In the genomic region with DNA sequence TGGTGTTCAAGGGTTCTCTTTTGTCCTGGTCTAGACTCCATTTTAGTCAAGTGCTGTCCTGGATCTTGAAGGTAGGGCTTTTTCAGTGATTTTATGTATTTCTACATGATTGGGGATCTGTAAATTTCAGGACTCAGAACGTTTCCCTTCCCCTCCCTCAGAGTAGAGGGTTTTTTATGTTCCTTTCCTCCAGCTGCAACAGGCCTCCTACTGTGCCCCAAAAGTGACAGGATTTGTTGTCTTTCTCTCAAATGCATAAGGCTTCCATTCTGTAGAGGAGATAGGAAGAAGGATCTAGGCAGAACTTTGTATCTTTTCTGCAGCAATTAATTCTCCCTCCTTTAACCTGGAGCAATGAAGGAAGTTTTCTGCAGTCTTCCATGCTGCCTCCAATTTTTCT, we compare ENCODE assay signal across 25 cellular contexts.
"Had no signal": no experiment of that assay in that cellular context is flagged by ENCODE, and none has a peak within 500 bp of the region (broad histone marks: within the 10 kb centered on the region; RNA-seq: fewer than 3 reads in every experiment).

No MANE protein-coding gene starts in this region.

- H3K9me3 Mint-ChIP-seq: natural killer cell had no signal

- H3K4me1 Mint-ChIP-seq: mesothelial cell of epicardium; naive B cell; natural killer cell; stimulated activated memory B cell treated with anti-CD40 and anti-IgM and Interleukin-4, amounts not matched to agents 10 μg/mL and 1 μg/mL and 100 μg/mL, for 72 hours had no signal

- H3K4me2 ChIP-seq: smooth muscle cell had no signal

- H3K9me3 ChIP-seq: right lobe of liver, stomach, testis, thyroid gland, upper lobe of right lung had no signal

- H3K36me3 Mint-ChIP-seq: natural killer cell had no signal

- DNase-seq: hypothalamus; islet precursor cell; left ventricle myocardium inferior; naive B cell; natural killer cell; nephron progenitor cell; occipital lobe; psoas muscle; right lobe of liver; stimulated activated CD4-positive, alpha-beta T cell treated with anti-CD3 and anti-CD28 coated beads, Interleukin-1b, Interleukin-23, amount 100 ng/mL, for 48 hours; stimulated activated CD4-positive, alpha-beta T cell treated with anti-CD3 and anti-CD28 coated beads, Interleukin-2, amount 100 ng/mL, for 48 hours; stimulated activated CD4-positive, alpha-beta T cell treated with anti-CD3 and anti-CD28 coated beads, Interleukin-4, amount 100 ng/mL, for 4 hours; stimulated activated CD8-positive, alpha-beta memory T cell treated with anti-CD3 and anti-CD28 coated beads, Interleukin-4, amount 100 ng/mL, for 48 hours; stimulated activated naive CD4-positive, alpha-beta T cell treated with Interleukin-2 at 50 U/mL for 16 hours; stomach; testis; thyroid gland; trophoblast cell; upper lobe of right lung had no signal

- H3K27ac Mint-ChIP-seq: mesothelial cell of epicardium; naive B cell; natural killer cell; stimulated activated memory B cell treated with anti-CD40 and anti-IgM and Interleukin-4, amounts not matched to agents 10 μg/mL and 1 μg/mL and 100 μg/mL, for 72 hours had no signal

- H2AFZ ChIP-seq: parathyroid adenoma had no signal

- H3K9ac ChIP-seq: parathyroid adenoma had no signal

- ATAC-seq: natural killer cell; psoas muscle; right lobe of liver; stimulated activated memory B cell treated with anti-CD40 and anti-IgM and Interleukin-4, amounts not matched to agents 10 μg/mL and 1 μg/mL and 100 μg/mL, for 72 hours; upper lobe of right lung had no signal

- H3K27ac ChIP-seq: left ventricle myocardium inferior, parathyroid adenoma, psoas muscle, right atrium auricular region, right lobe of liver, stomach, testis, thyroid gland, upper lobe of right lung had no signal

- H3K4me3 ChIP-seq: left ventricle myocardium inferior, lung, psoas muscle, right atrium auricular region, right lobe of liver, smooth muscle cell, stomach, testis, thyroid gland, upper lobe of right lung had no signal

- H3K79me2 ChIP-seq: parathyroid adenoma had no signal

- H3K27me3 ChIP-seq: right atrium auricular region, right lobe of liver, stomach, testis, thyroid gland, upper lobe of right lung had no signal

- H3K27me3 Mint-ChIP-seq: naive B cell; stimulated activated memory B cell treated with anti-CD40 and anti-IgM and Interleukin-4, amounts not matched to agents 10 μg/mL and 1 μg/mL and 100 μg/mL, for 72 hours had no signal

- H3K36me3 ChIP-seq: right atrium auricular region, right lobe of liver, stomach, thyroid gland, upper lobe of right lung had no signal

- H3K4me1 ChIP-seq: left ventricle myocardium inferior, parathyroid adenoma, psoas muscle, right atrium auricular region, right lobe of liver, stomach, testis, thyroid gland, upper lobe of right lung had no signal

- H3K4me3 Mint-ChIP-seq: mesothelial cell of epicardium; naive B cell; natural killer cell; nephron progenitor cell; stimulated activated memory B cell treated with anti-CD40 and anti-IgM and Interleukin-4, amounts not matched to agents 10 μg/mL and 1 μg/mL and 100 μg/mL, for 72 hours had no signal
